Comparison of ENCODE assay signal across 23 cellular contexts in genomic region chrX:122055979-122056715, GRCh38.
"Had no signal": no experiment of that assay in that cellular context is flagged by ENCODE, and none has a peak within 500 bp of the region (broad histone marks: within the 10 kb centered on the region; RNA-seq: fewer than 3 reads in every experiment).

No MANE protein-coding gene starts in this region.

- H3K36me3 ChIP-seq: MG63, SJCRH30 had no signal

- H3K4me3 Mint-ChIP-seq: T-cell had no signal

- H3K4me1 Mint-ChIP-seq: T-cell had no signal

- H3K9me3 Mint-ChIP-seq: T-cell had no signal

- H3K36me3 Mint-ChIP-seq: T-cell had no signal

- H3K9me3 ChIP-seq: MG63, SJCRH30 had no signal

- H3K4me1 ChIP-seq: SJCRH30 had no signal

- FAIRE-seq: HepG2 had no signal

- ATAC-seq: HepG2, Panc1, PC-3, Right ventricle myocardium inferior, T-cell had no signal

- H3K27ac Mint-ChIP-seq: T-cell had no signal

- DNase-seq: IMR-90, Karpas-422, KG1, MG63, NCI-H1092, NCI-H1105 treated with DMSO at 0.1 percent for 48 hours, NCI-H1417 treated with DMSO at 0.1 percent for 48 hours, NCI-H146, NCI-H1694 treated with DMSO at 0.1 percent for 48 hours, NCI-H1930, NCI-H2081, NCI-H2107, NCI-H2227 treated with DMSO at 0.1 percent for 48 hours, NCI-H69, NCI-H774, PC-3, SHP77 treated with DMSO at 0.1 percent for 48 hours, SJCRH30, SW 1271, T-cell had no signal

- H3K27me3 ChIP-seq: MG63, SJCRH30 had no signal

- H3K27ac ChIP-seq: SJCRH30 had no signal

- H3K4me3 ChIP-seq: MG63, SJCRH30 had no signal
